ENCODE assay signal across 7 cellular contexts in genomic region chr3:44974406-44974805, GRCh38. TPM values are rescaled to one million over a fixed set of nuclear protein-coding genes. Genes with fewer than 3 reads are reported as not detected.
A peak's percentile ranks its signal among the peaks of the same experiment; 100 is the strongest.
DNase-seq lines count a peak whose midpoint lies in the region; ATAC-seq and TF ChIP-seq lines count a peak whose summit lies in the region.

No MANE protein-coding gene starts in this region.

- no peak for DNase-seq in HFF-Myc (ENCODE audit: extremely low read depth, low read depth)
- DNase-seq in T-helper 17 cell = no peak
- DNase-seq in fibroblast of the aortic adventitia (ENCODE audit: low read depth) = no peak
- no peak for DNase-seq in gastrocnemius medialis
- DNase-seq in stimulated activated CD4-positive, alpha-beta T cell treated with anti-CD3 and anti-CD28 coated beads, Interleukin-4, amount 100 ng/mL, for 4 hours = no peak
- DNase-seq in SHP77 treated with DMSO at 0.1 percent for 48 hours (lab: John Stamatoyannopoulos, UW) = no peak
- no peak for DNase-seq in NCI-H2171 (lab: John Stamatoyannopoulos, UW)

- no peaks in the 10 kb centered on the region for H3K27me3 Mint-ChIP-seq in T-helper 17 cell

- no peak overlapping the region for H3K27ac Mint-ChIP-seq in T-helper 17 cell

- peaks cover 2% of the 10 kb centered on the region for H3K36me3 Mint-ChIP-seq in T-helper 17 cell (ENCODE audit: low read depth)

- no peak for TF ChIP-seq POLR2A in gastrocnemius medialis (IDR thresholded peaks at IDR 0.05)

- H3K4me1 ChIP-seq in gastrocnemius medialis = peaks cover 38 to 41% of the 10 kb centered on the region in 2 donors

- H3K9me3 ChIP-seq in T-helper 17 cell (ENCODE audit: control insufficient read depth, low read length, poor library complexity, severe bottlenecking) = no peaks in the 10 kb centered on the region
- no peaks in the 10 kb centered on the region for H3K9me3 ChIP-seq in gastrocnemius medialis

- TF ChIP-seq CTCF in HFF-Myc (IDR thresholded peaks at IDR 0.05; ENCODE audit: low read depth, low read length, missing control alignments) (no peak), fibroblast of the aortic adventitia (IDR thresholded peaks at IDR 0.05; ENCODE audit: insufficient read depth, low read length) (no peak), gastrocnemius medialis (IDR thresholded peaks at IDR 0.05 in 4 of 5, conservative IDR thresholded peaks at IDR 0.05 in 1 of 5) (no peak)

- intact Hi-C loops in gastrocnemius medialis (cut with DNase I; ENCODE audit: low total_unique reads) = no loop called here

- peak overlapping the region; percentile 94 for H3K4me3 Mint-ChIP-seq in T-helper 17 cell

- peak overlapping the region in 3 of 4 donors; percentile 91 to 97 (median 96) for H3K27ac ChIP-seq in gastrocnemius medialis

- no peaks in the 10 kb centered on the region for H3K36me3 ChIP-seq in gastrocnemius medialis

- ATAC-seq in T-helper 17 cell (no peak), gastrocnemius medialis (no peak)

- H3K4me3 ChIP-seq in HFF-Myc (replicated peaks; ENCODE audit: low read depth, low read length) (peak overlapping the region; percentile 80), fibroblast of the aortic adventitia (ENCODE audit: low read depth, low read length) (peak overlapping the region; percentile 90), gastrocnemius medialis (peak overlapping the region; percentile 88 to 99 (median 94))

- in situ Hi-C loops in gastrocnemius medialis (cut with MboI; ENCODE audit: low sequenced_read_pairs in 4 of 4) = loop anchor here in 1 of 4 donors (10.0 kb wide), 1 partner anchor 210 kb away; the partner anchor contains the start of genes KIAA1143 and KIF15

- H3K4me1 Mint-ChIP-seq in T-helper 17 cell = peaks cover 46% of the 10 kb centered on the region

- no peaks in the 10 kb centered on the region for H3K27me3 ChIP-seq in gastrocnemius medialis

RNA-seq across cellular contexts. Expression of gene ZDHHC3, which starts 1.6 kb away (rescaled TPM):
- total RNA-seq in T-helper 17 cell (10 to 100 TPM; 43.5 to 51.4 TPM), fibroblast of the aortic adventitia (ENCODE audit: low replicate concordance) (60.2 and 86.8 TPM in 2 replicates), gastrocnemius medialis (10 to 100 TPM; 66.2 to 90.5 (median 74.5) TPM)

RNA-seq across cellular contexts. Expression of gene EXOSC7, which starts 1.6 kb away (rescaled TPM):
- total RNA-seq in T-helper 17 cell (10 to 100 TPM; 36.5 to 36.9 TPM), fibroblast of the aortic adventitia (ENCODE audit: low replicate concordance) (26.8 and 80.2 TPM in 2 replicates), gastrocnemius medialis (10 to 100 TPM; 57.4 to 80.3 (median 60.9) TPM)

RNA-seq across cellular contexts. Expression of gene CLEC3B, which starts 51.7 kb away (rescaled TPM):
- under 1 TPM in 1 of 2 donors, not detected in 1; 0.99 TPM for total RNA-seq in T-helper 17 cell
- total RNA-seq in fibroblast of the aortic adventitia (ENCODE audit: low replicate concordance) = 10.5 and 12.4 TPM in 2 replicates
- total RNA-seq in gastrocnemius medialis = 10 to 100 TPM; 14.5 to 23.4 (median 20.7) TPM
